2 cellular contexts compared by ENCODE assay signal in genomic region chr12:6327159-6327558, GRCh38.
TF ChIP-seq lines count a peak whose summit lies in the region.

No MANE protein-coding gene starts in this region.

TF ChIP-seq in HCT116, 20 proteins besides CTCF, POLR2A, EP300 and RAD21:
- no peak for TF ChIP-seq CBX3 (IDR thresholded peaks at IDR 0.05; ENCODE audit: low read depth)
- TF ChIP-seq SP1 (IDR thresholded peaks at IDR 0.05; ENCODE audit: low read depth) = no peak
- TF ChIP-seq SIN3A (IDR thresholded peaks at IDR 0.05; ENCODE audit: low read depth) = no peak
- TF ChIP-seq, protein P1, sequence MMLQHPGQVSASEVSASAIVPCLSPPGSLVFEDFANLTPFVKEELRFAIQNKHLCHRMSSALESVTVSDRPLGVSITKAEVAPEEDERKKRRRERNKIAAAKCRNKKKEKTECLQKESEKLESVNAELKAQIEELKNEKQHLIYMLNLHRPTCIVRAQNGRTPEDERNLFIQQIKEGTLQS (IDR thresholded peaks at IDR 0.05) = no peak
- TF ChIP-seq JUND (IDR thresholded peaks at IDR 0.05) = no peak
- TF ChIP-seq POLR2AphosphoS5 (IDR thresholded peaks at IDR 0.05; ENCODE audit: low read depth, low read length) = peak; percentile 44; the same call in 1 of the 2 replicates
- no peak for TF ChIP-seq REST (IDR thresholded peaks at IDR 0.05; ENCODE audit: low read depth)
- no peak for TF ChIP-seq SRF (IDR thresholded peaks at IDR 0.05; ENCODE audit: low read depth)

TF ChIP-seq in K562, 482 proteins besides CTCF, POLR2A, EP300 and RAD21:
- no peak for TF ChIP-seq ZNF239 (CRISPR knock-in tag; IDR thresholded peaks at IDR 0.05)
- no peak for TF ChIP-seq XRCC5 (IDR thresholded peaks at IDR 0.05; ENCODE audit: low read depth, low read length)
- TF ChIP-seq MAFK (IDR thresholded peaks at IDR 0.05; ENCODE audit: low read length) = no peak
- TF ChIP-seq ZNF197 (CRISPR knock-in tag; IDR thresholded peaks at IDR 0.05; ENCODE audit: low read depth) = no peak
- no peak for TF ChIP-seq NCOA1 (IDR thresholded peaks at IDR 0.05; ENCODE audit: low read depth)
- TF ChIP-seq DPF2 (IDR thresholded peaks at IDR 0.05) = no peak
- TF ChIP-seq, protein P2, sequence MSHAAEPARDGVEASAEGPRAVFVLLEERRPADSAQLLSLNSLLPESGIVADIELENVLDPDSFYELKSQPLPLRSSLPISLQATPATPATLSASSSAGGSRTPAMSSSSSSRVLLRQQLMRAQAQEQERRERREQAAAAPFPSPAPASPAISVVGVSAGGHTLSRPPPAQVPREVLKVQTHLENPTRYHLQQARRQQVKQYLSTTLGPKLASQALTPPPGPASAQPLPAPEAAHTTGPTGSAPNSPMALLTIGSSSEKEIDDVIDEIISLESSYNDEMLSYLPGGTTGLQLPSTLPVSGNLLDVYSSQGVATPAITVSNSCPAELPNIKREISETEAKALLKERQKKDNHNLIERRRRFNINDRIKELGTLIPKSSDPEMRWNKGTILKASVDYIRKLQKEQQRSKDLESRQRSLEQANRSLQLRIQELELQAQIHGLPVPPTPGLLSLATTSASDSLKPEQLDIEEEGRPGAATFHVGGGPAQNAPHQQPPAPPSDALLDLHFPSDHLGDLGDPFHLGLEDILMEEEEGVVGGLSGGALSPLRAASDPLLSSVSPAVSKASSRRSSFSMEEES (CRISPR knock-in tag; IDR thresholded peaks at IDR 0.05) = no peak
- TF ChIP-seq CREBBP (IDR thresholded peaks at IDR 0.05; ENCODE audit: low read depth, low read length) = no peak
- TF ChIP-seq ZFP30 (CRISPR knock-in tag; IDR thresholded peaks at IDR 0.05; ENCODE audit: borderline replicate concordance) = no peak
- TF ChIP-seq TEAD2 (tag; IDR thresholded peaks at IDR 0.05) = no peak
- TF ChIP-seq, protein P3, sequence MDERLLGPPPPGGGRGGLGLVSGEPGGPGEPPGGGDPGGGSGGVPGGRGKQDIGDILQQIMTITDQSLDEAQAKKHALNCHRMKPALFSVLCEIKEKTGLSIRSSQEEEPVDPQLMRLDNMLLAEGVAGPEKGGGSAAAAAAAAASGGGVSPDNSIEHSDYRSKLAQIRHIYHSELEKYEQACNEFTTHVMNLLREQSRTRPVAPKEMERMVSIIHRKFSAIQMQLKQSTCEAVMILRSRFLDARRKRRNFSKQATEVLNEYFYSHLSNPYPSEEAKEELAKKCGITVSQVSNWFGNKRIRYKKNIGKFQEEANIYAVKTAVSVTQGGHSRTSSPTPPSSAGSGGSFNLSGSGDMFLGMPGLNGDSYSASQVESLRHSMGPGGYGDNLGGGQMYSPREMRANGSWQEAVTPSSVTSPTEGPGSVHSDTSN (CRISPR knock-in tag; IDR thresholded peaks at IDR 0.05; ENCODE audit: low read depth) = no peak
- TF ChIP-seq, protein P3 (tag; conservative IDR thresholded peaks at IDR 0.05; ENCODE audit: low read depth) = no peak
- TF ChIP-seq, protein P4, sequence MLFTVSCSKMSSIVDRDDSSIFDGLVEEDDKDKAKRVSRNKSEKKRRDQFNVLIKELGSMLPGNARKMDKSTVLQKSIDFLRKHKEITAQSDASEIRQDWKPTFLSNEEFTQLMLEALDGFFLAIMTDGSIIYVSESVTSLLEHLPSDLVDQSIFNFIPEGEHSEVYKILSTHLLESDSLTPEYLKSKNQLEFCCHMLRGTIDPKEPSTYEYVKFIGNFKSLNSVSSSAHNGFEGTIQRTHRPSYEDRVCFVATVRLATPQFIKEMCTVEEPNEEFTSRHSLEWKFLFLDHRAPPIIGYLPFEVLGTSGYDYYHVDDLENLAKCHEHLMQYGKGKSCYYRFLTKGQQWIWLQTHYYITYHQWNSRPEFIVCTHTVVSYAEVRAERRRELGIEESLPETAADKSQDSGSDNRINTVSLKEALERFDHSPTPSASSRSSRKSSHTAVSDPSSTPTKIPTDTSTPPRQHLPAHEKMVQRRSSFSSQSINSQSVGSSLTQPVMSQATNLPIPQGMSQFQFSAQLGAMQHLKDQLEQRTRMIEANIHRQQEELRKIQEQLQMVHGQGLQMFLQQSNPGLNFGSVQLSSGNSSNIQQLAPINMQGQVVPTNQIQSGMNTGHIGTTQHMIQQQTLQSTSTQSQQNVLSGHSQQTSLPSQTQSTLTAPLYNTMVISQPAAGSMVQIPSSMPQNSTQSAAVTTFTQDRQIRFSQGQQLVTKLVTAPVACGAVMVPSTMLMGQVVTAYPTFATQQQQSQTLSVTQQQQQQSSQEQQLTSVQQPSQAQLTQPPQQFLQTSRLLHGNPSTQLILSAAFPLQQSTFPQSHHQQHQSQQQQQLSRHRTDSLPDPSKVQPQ (CRISPR knock-in tag; IDR thresholded peaks at IDR 0.05; ENCODE audit: borderline replicate concordance) = no peak
